Comparison of ENCODE assay signal across 22 cellular contexts in genomic region chr6:4447646-4448315, GRCh38.
"Had no signal": no experiment of that assay in that cellular context is flagged by ENCODE, and none has a peak within 500 bp of the region (broad histone marks: within the 10 kb centered on the region; RNA-seq: fewer than 3 reads in every experiment).

No MANE protein-coding gene starts in this region.

- H3K9me3 Mint-ChIP-seq: activated CD4-positive, alpha-beta T cell treated with anti-CD3 and anti-CD28 coated beads, Interleukin-2, amount 10 ng/mL, durations not matched to agents 24 days and 14 days had no signal

- ATAC-seq: activated CD8-positive, alpha-beta T cell treated with anti-CD3 and anti-CD28 coated beads, Interleukin-2, amount 10 ng/mL, durations not matched to agents 7 days and 5 days; activated naive CD4-positive, alpha-beta T cell treated with anti-CD3 and anti-CD28 coated beads, Interleukin-2, amount 50 U/mL, for 72 hours; activated T-cell treated with anti-CD3 and anti-CD28 coated beads, Interleukin-2, amount 50 U/mL, for 72 hours; esophagus mucosa; left lobe of liver; naive thymus-derived CD8-positive, alpha-beta T cell had no signal

- H3K4me1 Mint-ChIP-seq: activated CD4-positive, alpha-beta T cell treated with anti-CD3 and anti-CD28 coated beads, Interleukin-2, amount 10 ng/mL, durations not matched to agents 24 days and 14 days had no signal

- H3K4me3 Mint-ChIP-seq: activated CD4-positive, alpha-beta T cell treated with anti-CD3 and anti-CD28 coated beads, Interleukin-2, amount 10 ng/mL, durations not matched to agents 24 days and 14 days; activated CD8-positive, alpha-beta T cell treated with anti-CD3 and anti-CD28 coated beads, Interleukin-2, amount 10 ng/mL, durations not matched to agents 7 days and 5 days; activated T-cell treated with anti-CD3 and anti-CD28 coated beads, Interleukin-2, amount 50 U/mL, for 72 hours; naive thymus-derived CD8-positive, alpha-beta T cell; T-helper 2 cell treated with Interferon-gamma antibody and Interleukin-4, amounts not matched to agents 5 μg/mL and 100 μg/mL, for 36 hours; type B pancreatic cell had no signal

- DNase-seq: activated CD4-positive, alpha-beta T cell treated with anti-CD3 and anti-CD28 coated beads, Interleukin-2, amount 10 ng/mL, durations not matched to agents 24 days and 14 days; activated CD4-positive, CD25-positive, alpha-beta regulatory T cell; activated CD8-positive, alpha-beta memory T cell treated with anti-CD3 and anti-CD28 coated beads, Interleukin-2, amount 50 U/mL, for 4 hours; activated CD8-positive, alpha-beta T cell treated with anti-CD3 and anti-CD28 coated beads, Interleukin-2, amount 10 ng/mL, durations not matched to agents 7 days and 5 days; activated gamma-delta T cell; activated T-cell treated with anti-CD3 and anti-CD28 coated beads, Interleukin-2, amount 50 U/mL, for 72 hours; amniotic stem cell; central memory CD4-positive, alpha-beta T cell; foreskin melanocyte; islet precursor cell; naive thymus-derived CD8-positive, alpha-beta T cell; retina; stimulated activated CD4-positive, alpha-beta T cell treated with anti-CD3 and anti-CD28 coated beads, Interleukin-4, amount 100 ng/mL, for 4 hours; stimulated activated CD8-positive, alpha-beta memory T cell treated with anti-CD3 and anti-CD28 coated beads, Interleukin-4, amount 100 ng/mL, for 48 hours; stimulated activated naive CD4-positive, alpha-beta T cell treated with Interleukin-2 at 50 U/mL for 16 hours had no signal

- FAIRE-seq: small intestine had no signal

- H3K4me3 ChIP-seq: coronary artery had no signal

- H3K27me3 Mint-ChIP-seq: activated CD4-positive, alpha-beta T cell treated with anti-CD3 and anti-CD28 coated beads, Interleukin-2, amount 10 ng/mL, durations not matched to agents 24 days and 14 days; type B pancreatic cell had no signal

- H3K27ac ChIP-seq: coronary artery had no signal

- H3K27ac Mint-ChIP-seq: activated CD4-positive, alpha-beta T cell treated with anti-CD3 and anti-CD28 coated beads, Interleukin-2, amount 10 ng/mL, durations not matched to agents 24 days and 14 days; activated CD8-positive, alpha-beta T cell treated with anti-CD3 and anti-CD28 coated beads, Interleukin-2, amount 10 ng/mL, durations not matched to agents 7 days and 5 days; activated naive CD4-positive, alpha-beta T cell treated with anti-CD3 and anti-CD28 coated beads, Interleukin-2, amount 50 U/mL, for 72 hours; activated T-cell treated with anti-CD3 and anti-CD28 coated beads, Interleukin-2, amount 50 U/mL, for 72 hours; T-helper 2 cell treated with Interferon-gamma antibody and Interleukin-4, amounts not matched to agents 5 μg/mL and 100 μg/mL, for 36 hours; type B pancreatic cell had no signal
